ENCODE assay signal across 19 cellular contexts in the genomic region with DNA sequence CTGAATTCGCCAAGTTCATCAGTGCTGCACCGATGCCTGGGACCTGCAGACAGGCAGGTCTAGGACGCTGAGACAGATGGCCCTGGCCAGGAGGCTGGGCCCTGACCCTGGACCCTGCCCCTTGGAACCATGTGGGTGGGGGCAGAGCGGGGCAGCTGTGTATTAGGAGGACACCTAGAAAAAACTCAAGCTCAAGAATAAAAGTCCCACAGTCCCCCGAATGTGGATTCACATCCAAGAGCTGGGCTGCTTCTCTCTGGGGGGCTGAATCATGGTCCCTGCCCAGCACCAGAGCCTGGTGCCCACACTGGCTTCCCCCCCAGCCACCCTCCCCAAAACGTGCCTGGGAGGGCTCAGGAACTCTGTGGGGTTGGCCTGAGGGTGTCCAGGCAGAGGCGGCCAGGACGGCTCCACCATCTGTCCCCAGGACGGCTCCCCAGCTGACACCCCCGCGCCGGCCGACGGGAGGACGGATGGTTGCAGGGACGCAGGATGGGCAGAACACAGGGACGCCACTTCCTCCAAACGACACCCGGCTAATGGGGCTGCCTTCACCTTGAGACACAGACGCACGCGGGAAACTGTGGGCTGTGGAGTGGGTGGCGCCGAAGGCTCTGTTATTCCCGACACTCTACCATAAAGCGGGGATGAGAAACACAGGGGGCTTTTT. TPM values are rescaled to one million over a fixed set of nuclear protein-coding genes. Genes with fewer than 3 reads are reported as not detected.
DNase-seq lines count a peak whose midpoint lies in the region; ATAC-seq and TF ChIP-seq lines count a peak whose summit lies in the region.
"Had no signal": no experiment of that assay in that cellular context is flagged by ENCODE, and none has a peak within 500 bp of the region (broad histone marks: within the 10 kb centered on the region; RNA-seq: fewer than 3 reads in every experiment).

No MANE protein-coding gene starts in this region.

- no peaks in the 10 kb centered on the region for H3K9me3 Mint-ChIP-seq in activated naive CD4-positive, alpha-beta T cell treated with anti-CD3 and anti-CD28 coated beads, Interleukin-2, amount 50 U/mL, for 24 hours
- no peaks in the 10 kb centered on the region for H3K9me3 Mint-ChIP-seq in activated naive CD4-positive, alpha-beta T cell treated with anti-CD3 and anti-CD28 coated beads for 36 hours
- H3K9me3 Mint-ChIP-seq in activated naive CD8-positive, alpha-beta T cell treated with anti-CD3 and anti-CD28 coated beads for 36 hours, result no peaks in the 10 kb centered on the region

- peak overlapping the region; percentile 29 to 64 (median 50) for H3K27ac ChIP-seq in stomach
- H3K27ac ChIP-seq: hepatocyte had no signal

- WGBS in stomach, 5 donors, result 84 to 88% (median 86%) methylated on average over 19 to 26 of the region's 26 CpGs

- H3K36me3 ChIP-seq in stomach, result peaks cover 0 to 49% (median 25%) of the 10 kb centered on the region in 4 donors

- DNase-seq in activated naive CD4-positive, alpha-beta T cell treated with anti-CD3 and anti-CD28 coated beads for 36 hours, result no peak
- DNase-seq in activated naive CD8-positive, alpha-beta T cell treated with anti-CD3 and anti-CD28 coated beads for 36 hours, result no peak
- DNase-seq in left lobe of liver (ENCODE audit: low spot score), result no peak
- DNase-seq in stomach, result no peak
- no peak for DNase-seq in erythroblast (lab: John Stamatoyannopoulos, UW)
- no peak for DNase-seq in KBM-7
- DNase-seq: HCEC 1CT, islet precursor cell, midbrain, NCI-H748 treated with DMSO at 0.1 percent for 48 hours had no signal

- ATAC-seq in left lobe of liver (peak; percentile 8), HG03108 (IDR thresholded peaks at IDR 0.05; ENCODE audit: unreplicated experiment) (no peak)

- intact Hi-C loops in activated naive CD4-positive, alpha-beta T cell treated with anti-CD3 and anti-CD28 coated beads for 36 hours (cut with micrococcal nuclease), result no loop called here
- intact Hi-C loops in stomach (cut with DNase I; ENCODE audit: low total_unique reads), result no loop called here

- peaks cover 0 to 8% (median 0%) of the 10 kb centered on the region in 4 donors for H3K4me1 ChIP-seq in stomach

- in situ Hi-C loops in KBM-7 (cut with MboI; ENCODE audit: low pct_unique_long_range_greater_than_20kb, low sequenced_read_pairs), result no loop called here

- H3K4me1 Mint-ChIP-seq in activated naive CD4-positive, alpha-beta T cell treated with anti-CD3 and anti-CD28 coated beads, Interleukin-2, amount 50 U/mL, for 24 hours, result peaks cover 10% of the 10 kb centered on the region
- H3K4me1 Mint-ChIP-seq in activated naive CD4-positive, alpha-beta T cell treated with anti-CD3 and anti-CD28 coated beads for 36 hours (ENCODE audit: low read depth), result peaks cover 20% of the 10 kb centered on the region
- peaks cover 7% of the 10 kb centered on the region for H3K4me1 Mint-ChIP-seq in activated naive CD8-positive, alpha-beta T cell treated with anti-CD3 and anti-CD28 coated beads for 36 hours

- H3K27ac Mint-ChIP-seq in activated naive CD4-positive, alpha-beta T cell treated with anti-CD3 and anti-CD28 coated beads, Interleukin-2, amount 50 U/mL, for 24 hours, result peak overlapping the region; percentile 77
- no peak overlapping the region for H3K27ac Mint-ChIP-seq in activated naive CD4-positive, alpha-beta T cell treated with anti-CD3 and anti-CD28 coated beads for 36 hours
- peak overlapping the region; percentile 48 for H3K27ac Mint-ChIP-seq in activated naive CD8-positive, alpha-beta T cell treated with anti-CD3 and anti-CD28 coated beads for 36 hours

- H3K9me3 ChIP-seq in stomach, result no peaks in the 10 kb centered on the region

- H3K27me3 ChIP-seq in stomach, result no peaks in the 10 kb centered on the region
- H3K27me3 ChIP-seq: hepatocyte had no signal

- H3K4me3 Mint-ChIP-seq in activated naive CD4-positive, alpha-beta T cell treated with anti-CD3 and anti-CD28 coated beads, Interleukin-2, amount 50 U/mL, for 24 hours, result no peak overlapping the region
- no peak overlapping the region for H3K4me3 Mint-ChIP-seq in activated naive CD4-positive, alpha-beta T cell treated with anti-CD3 and anti-CD28 coated beads for 36 hours
- no peak overlapping the region for H3K4me3 Mint-ChIP-seq in activated naive CD8-positive, alpha-beta T cell treated with anti-CD3 and anti-CD28 coated beads for 36 hours

- no peaks in the 10 kb centered on the region for H3K27me3 Mint-ChIP-seq in activated naive CD4-positive, alpha-beta T cell treated with anti-CD3 and anti-CD28 coated beads, Interleukin-2, amount 50 U/mL, for 24 hours
- H3K27me3 Mint-ChIP-seq in activated naive CD4-positive, alpha-beta T cell treated with anti-CD3 and anti-CD28 coated beads for 36 hours (ENCODE audit: low read depth), result no peaks in the 10 kb centered on the region
- no peaks in the 10 kb centered on the region for H3K27me3 Mint-ChIP-seq in activated naive CD8-positive, alpha-beta T cell treated with anti-CD3 and anti-CD28 coated beads for 36 hours

- TF ChIP-seq POLR2A in stomach (IDR thresholded peaks at IDR 0.05), result no peak
- TF ChIP-seq POLR2A in erythroblast (IDR thresholded peaks at IDR 0.05; ENCODE audit: low read length), result no peak

- no peaks in the 10 kb centered on the region for H3K36me3 Mint-ChIP-seq in activated naive CD4-positive, alpha-beta T cell treated with anti-CD3 and anti-CD28 coated beads, Interleukin-2, amount 50 U/mL, for 24 hours
- no peaks in the 10 kb centered on the region for H3K36me3 Mint-ChIP-seq in activated naive CD4-positive, alpha-beta T cell treated with anti-CD3 and anti-CD28 coated beads for 36 hours (ENCODE audit: low read depth)
- no peaks in the 10 kb centered on the region for H3K36me3 Mint-ChIP-seq in activated naive CD8-positive, alpha-beta T cell treated with anti-CD3 and anti-CD28 coated beads for 36 hours

- no peak overlapping the region for H3K4me3 ChIP-seq in stomach
- H3K4me3 ChIP-seq: coronary artery, hepatocyte had no signal

- no peak for TF ChIP-seq EP300 in stomach (IDR thresholded peaks at IDR 0.05)

- no peak for TF ChIP-seq CTCF in stomach (IDR thresholded peaks at IDR 0.05)

- CTCF ChIA-PET in activated naive CD4-positive, alpha-beta T cell treated with anti-CD3 and anti-CD28 coated beads for 36 hours (lab: Charles Lee), result interaction anchor here (0.9 kb wide), 1 partner anchor 16 kb away, joined by 3 read pairs; no protein-coding TSS in a partner anchor

RNA-seq across cellular contexts. Expression of a gene that starts 34.9 kb away (rescaled TPM):
- total RNA-seq in activated naive CD4-positive, alpha-beta T cell treated with anti-CD3 and anti-CD28 coated beads for 36 hours, result 10 to 100 TPM; 11.2 to 12.7 TPM
- total RNA-seq in activated naive CD8-positive, alpha-beta T cell treated with anti-CD3 and anti-CD28 coated beads for 36 hours, result 1 to 10 TPM; 3.6 to 4.2 TPM
- total RNA-seq in left lobe of liver, result 19.3 TPM
- total RNA-seq in stomach, result 100 to 1,000 TPM in 1 of 5 donors, 10 to 100 TPM in 4; 12.9 to 105 (median 28.1) TPM
- polyA plus RNA-seq in stomach, result 10 to 100 TPM; 17.4 to 27.3 (median 20.7) TPM

RNA-seq across cellular contexts. Expression of a gene that starts 35.2 kb away (rescaled TPM):
- 1 to 10 TPM; 1.0 to 1.2 TPM for total RNA-seq in activated naive CD4-positive, alpha-beta T cell treated with anti-CD3 and anti-CD28 coated beads for 36 hours
- total RNA-seq in activated naive CD8-positive, alpha-beta T cell treated with anti-CD3 and anti-CD28 coated beads for 36 hours, result under 1 TPM; 0.66 to 0.76 TPM
- 6.0 TPM for total RNA-seq in left lobe of liver
- total RNA-seq in stomach, result 10 to 100 TPM in 2 of 5 donors, 1 to 10 TPM in 3; 3.5 to 43.2 (median 8.3) TPM
- 10 to 100 TPM; 14.4 to 20.5 (median 15.1) TPM for polyA plus RNA-seq in stomach
- total RNA-seq: Daoy, HT1080 had no signal

RNA-seq across cellular contexts. Expression of a gene that starts 53.1 kb away (rescaled TPM):
- not detected for total RNA-seq in activated naive CD4-positive, alpha-beta T cell treated with anti-CD3 and anti-CD28 coated beads for 36 hours
- not detected for total RNA-seq in activated naive CD8-positive, alpha-beta T cell treated with anti-CD3 and anti-CD28 coated beads for 36 hours
- total RNA-seq in left lobe of liver (9.0 TPM), stomach (10 to 100 TPM in 2 of 5 donors, 1 to 10 TPM in 1, under 1 TPM in 2; 0.89 to 37.9 (median 5.9) TPM)
- polyA plus RNA-seq in stomach, result 10 to 100 TPM in 1 of 3 donors, 1 to 10 TPM in 2; 2.8 to 16.2 (median 7.6) TPM
- total RNA-seq: Daoy, HT1080, LHCN-M2, subcutaneous adipose tissue had no signal
- polyA plus RNA-seq: AG04450 had no signal
